ENCODE assay signal across 26 cellular contexts in the genomic region with DNA sequence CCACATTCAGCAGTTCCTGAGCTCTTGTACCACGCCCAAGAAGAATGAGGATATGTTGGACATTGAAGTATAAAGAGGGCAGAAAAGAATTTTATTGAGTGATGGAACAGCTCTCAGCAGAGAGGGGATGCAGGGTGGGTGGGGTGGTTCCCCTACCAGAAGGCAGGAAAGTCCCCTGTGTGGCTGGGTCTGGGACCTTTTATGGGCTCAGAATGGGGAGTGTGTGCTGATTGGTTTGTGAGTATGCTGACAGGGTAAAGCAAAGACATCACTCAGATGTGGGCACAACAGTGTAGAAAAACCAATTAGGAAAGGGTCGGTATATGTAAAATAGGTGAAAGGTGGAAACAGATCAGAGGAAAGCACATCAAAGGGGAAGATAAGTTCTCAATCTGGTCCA.
"Had no signal": no experiment of that assay in that cellular context is flagged by ENCODE, and none has a peak within 500 bp of the region (broad histone marks: within the 10 kb centered on the region; RNA-seq: fewer than 3 reads in every experiment).

No MANE protein-coding gene starts in this region.

- H3K27me3 ChIP-seq: left lung, pancreas, stomach, testis, thyroid gland, transverse colon, upper lobe of left lung, vagina had no signal

- H3K4me3 Mint-ChIP-seq: mesothelial cell of epicardium; naive thymus-derived CD4-positive, alpha-beta T cell; natural killer cell treated with Interleukin-12 subunit alpha and Interleukin-12 subunit beta and Interleukin-15 and Interleukin-18, amount 100 ng/mL, for 72 hours had no signal

- H3K27ac Mint-ChIP-seq: mesothelial cell of epicardium; naive thymus-derived CD4-positive, alpha-beta T cell; natural killer cell treated with Interleukin-12 subunit alpha and Interleukin-12 subunit beta and Interleukin-15 and Interleukin-18, amount 100 ng/mL, for 72 hours had no signal

- H3K4me1 ChIP-seq: left lung, pancreas, prostate gland, stomach, testis, thyroid gland, transverse colon, upper lobe of left lung, vagina had no signal

- H3K4me3 ChIP-seq: left lung, lung, pancreas, prostate gland, skin epidermis, stomach, testis, thyroid gland, transverse colon, upper lobe of left lung, vagina had no signal

- H3K9me3 ChIP-seq: left lung, pancreas, prostate gland, testis, thyroid gland, transverse colon, vagina had no signal

- H3K36me3 ChIP-seq: left lung, pancreas, prostate gland, stomach, thyroid gland, transverse colon, upper lobe of left lung, vagina had no signal

- H3K36me3 Mint-ChIP-seq: naive thymus-derived CD4-positive, alpha-beta T cell; natural killer cell treated with Interleukin-12 subunit alpha and Interleukin-12 subunit beta and Interleukin-15 and Interleukin-18, amount 100 ng/mL, for 72 hours had no signal

- DNase-seq: hippocampal formation; left colon; left lung; mesendoderm; naive thymus-derived CD4-positive, alpha-beta T cell; pancreas; posterior cingulate gyrus; retina; right cardiac atrium; stimulated activated CD4-positive, alpha-beta T cell treated with anti-CD3 and anti-CD28 coated beads, Interleukin-12 subunit alpha, Interleukin-12 subunit beta, amount 100 ng/mL, for 4 hours; stimulated activated CD4-positive, alpha-beta T cell treated with anti-CD3 and anti-CD28 coated beads, Interleukin-15, amount 100 ng/mL, for 24 hours; stimulated activated CD4-positive, alpha-beta T cell treated with anti-CD3 and anti-CD28 coated beads, Interleukin-2, amount 100 ng/mL, for 24 hours; stimulated activated CD4-positive, alpha-beta T cell treated with anti-CD3 and anti-CD28 coated beads, Interleukin-4, amount 100 ng/mL, for 1 hour; stimulated activated naive CD4-positive, alpha-beta T cell; stomach; testis; thyroid gland; transverse colon; upper lobe of left lung had no signal

- ATAC-seq: left colon; left lung; naive thymus-derived CD4-positive, alpha-beta T cell; natural killer cell treated with Interleukin-12 subunit alpha and Interleukin-12 subunit beta and Interleukin-15 and Interleukin-18, amount 100 ng/mL, for 72 hours; pancreas; right cardiac atrium; sciatic nerve had no signal

- H3K27ac ChIP-seq: left lung, pancreas, prostate gland, skin epidermis, stomach, testis, thyroid gland, transverse colon, upper lobe of left lung, vagina had no signal

- H3K4me1 Mint-ChIP-seq: naive thymus-derived CD4-positive, alpha-beta T cell had no signal
